In genomic region chr18:2547477-2548087, GRCh38 we compare ENCODE assay signal across 1 cellular context.
TF ChIP-seq lines count a peak whose summit lies in the region.

No MANE protein-coding gene starts in this region.

TF ChIP-seq in endothelial cell of umbilical vein, 7 proteins besides CTCF, POLR2A, EP300 and RAD21:
- no peak for TF ChIP-seq GATA2 (IDR thresholded peaks at IDR 0.05; ENCODE audit: insufficient read depth, insufficient read length, low read depth, low read length)
- no peak for TF ChIP-seq EZH2 (IDR thresholded peaks at IDR 0.05; ENCODE audit: borderline replicate concordance, low read depth, low read length, severe bottlenecking)
- no peak for TF ChIP-seq FOS (IDR thresholded peaks at IDR 0.05; ENCODE audit: borderline replicate concordance, insufficient read depth, low read length)
- TF ChIP-seq MYC (IDR thresholded peaks at IDR 0.05; ENCODE audit: low read depth, low read length) = no peak
- TF ChIP-seq JUN (IDR thresholded peaks at IDR 0.05; ENCODE audit: borderline replicate concordance, insufficient read depth, insufficient read length, low read depth) = no peak
